In the genomic region with DNA sequence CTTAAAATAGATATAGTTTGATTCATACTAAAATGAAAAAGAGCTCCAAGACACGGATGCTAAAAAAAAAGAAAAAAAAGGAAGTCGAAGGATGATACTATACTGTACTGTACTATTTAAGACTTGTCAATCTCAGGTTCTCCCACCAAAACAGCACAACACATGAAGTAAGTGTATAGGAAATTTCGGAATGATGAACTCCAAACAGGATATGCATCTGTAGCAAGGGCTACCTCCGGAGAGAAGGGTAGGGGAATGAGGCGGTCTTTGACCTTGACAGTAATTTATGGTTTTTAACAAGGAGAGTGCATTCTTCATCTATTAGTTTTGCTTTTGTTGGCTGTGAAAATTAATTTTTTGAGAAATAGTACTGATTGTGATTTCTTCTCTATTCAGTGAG, we compare ENCODE assay signal across 8 cellular contexts. TPM values are rescaled to one million over a fixed set of nuclear protein-coding genes. Genes with fewer than 3 reads are reported as not detected.
A peak's percentile ranks its signal among the peaks of the same experiment; 100 is the strongest.
DNase-seq lines count a peak whose midpoint lies in the region; ATAC-seq, FAIRE-seq and TF ChIP-seq lines count a peak whose summit lies in the region.

No MANE protein-coding gene starts in this region.

- no peak for TF ChIP-seq POLR2A in GM12892 (IDR thresholded peaks at IDR 0.05; ENCODE audit: low read depth, low read length)

- H3K9ac ChIP-seq in OCI-LY3 (ENCODE audit: low read length) (peak overlapping the region; percentile 61), endodermal cell (ENCODE audit: extremely low read depth, low read length, poor library complexity, severe bottlenecking) (no peak overlapping the region), parathyroid adenoma (no peak overlapping the region)

- WGBS in endodermal cell (ENCODE audit: insufficient coverage in 1 of 2, insufficient read length in 1 of 2), 2 experiments: 58 to 76% methylated on average over 2 to 3 of the region's 5 CpGs

- no peak overlapping the region for H3K27ac ChIP-seq in OCI-LY3 (ENCODE audit: low read length)
- H3K27ac ChIP-seq in endodermal cell (ENCODE audit: low read depth, low read length): no peak overlapping the region
- H3K27ac ChIP-seq in parathyroid adenoma: peak overlapping the region; percentile 75

- peak overlapping the region; percentile 79 for H3K4me3 ChIP-seq in OCI-LY3 (ENCODE audit: low read length)
- H3K4me3 ChIP-seq in endodermal cell (ENCODE audit: low read length): peak overlapping the region; percentile 88
- H3K4me3 ChIP-seq in parathyroid adenoma (ENCODE audit: low read depth, low read length): peak overlapping the region; percentile 96

- H3K79me2 ChIP-seq in OCI-LY3 (ENCODE audit: low read length) (peaks cover 45% of the 10 kb centered on the region), parathyroid adenoma (peaks cover 6% of the 10 kb centered on the region)

- H3K27me3 Mint-ChIP-seq in endodermal cell (ENCODE audit: insufficient read depth): peaks cover 24% of the 10 kb centered on the region

- H3K27me3 ChIP-seq in OCI-LY3 (ENCODE audit: low read depth, low read length) (no peaks in the 10 kb centered on the region), endodermal cell (ENCODE audit: control insufficient read depth, insufficient read depth, low read length, poor library complexity, severe bottlenecking) (peaks cover 17% of the 10 kb centered on the region), parathyroid adenoma (ENCODE audit: control insufficient read depth, insufficient read depth, low read length) (no peaks in the 10 kb centered on the region)

- peaks cover 35% of the 10 kb centered on the region for H3K4me1 Mint-ChIP-seq in endodermal cell

- FAIRE-seq in GM12892 (lab: Jason Lieb, UNC): peak; percentile 24

- peaks cover 25% of the 10 kb centered on the region for H3K4me1 ChIP-seq in OCI-LY3 (ENCODE audit: low read length)
- no peaks in the 10 kb centered on the region for H3K4me1 ChIP-seq in endodermal cell (ENCODE audit: control insufficient read depth, insufficient read depth, low read length)
- H3K4me1 ChIP-seq in parathyroid adenoma: peaks cover 2% of the 10 kb centered on the region

- DNase-seq in GM12892 (ENCODE audit: insufficient read length): no peak
- no peak for DNase-seq in endodermal cell
- no peak for DNase-seq in globus pallidus (ENCODE audit: low spot score)
- DNase-seq in activated CD8-positive, alpha-beta memory T cell treated with anti-CD3 and anti-CD28 coated beads for 24 hours: no peak

- H4K20me1 ChIP-seq in OCI-LY3 (ENCODE audit: insufficient read depth, low read length): peaks cover 27% of the 10 kb centered on the region

- peak overlapping the region; percentile 99 for H3K27ac Mint-ChIP-seq in endodermal cell

- H3K4me2 ChIP-seq in OCI-LY3 (ENCODE audit: low read length): peak overlapping the region; percentile 80
- H3K4me2 ChIP-seq in parathyroid adenoma (ENCODE audit: low read length): peak overlapping the region; percentile 70

- TF ChIP-seq CTCF in OCI-LY3 (IDR thresholded peaks at IDR 0.05; ENCODE audit: low read depth, low read length) (no peak), endodermal cell (conservative IDR thresholded peaks at IDR 0.05) (no peak), parathyroid adenoma (IDR thresholded peaks at IDR 0.05) (no peak)

- H3K4me3 Mint-ChIP-seq in endodermal cell: peak overlapping the region; percentile 98

- H2AFZ ChIP-seq in OCI-LY3 (ENCODE audit: low read depth, low read length) (peak overlapping the region; percentile 89), parathyroid adenoma (peak overlapping the region; percentile 87)

- ATAC-seq in GM18861 (IDR thresholded peaks at IDR 0.05; ENCODE audit: unreplicated experiment): no peak
- ATAC-seq in HG03159 (IDR thresholded peaks at IDR 0.05; ENCODE audit: unreplicated experiment): no peak

- H3K9me3 Mint-ChIP-seq in endodermal cell: no peaks in the 10 kb centered on the region

- peaks cover 5% of the 10 kb centered on the region for H3K36me3 Mint-ChIP-seq in endodermal cell (ENCODE audit: low read depth)

- H3K36me3 ChIP-seq in OCI-LY3 (replicated peaks; ENCODE audit: low read depth, low read length) (peaks cover 4% of the 10 kb centered on the region), endodermal cell (ENCODE audit: control insufficient read depth, insufficient read depth, low read length) (peaks cover 11% of the 10 kb centered on the region), parathyroid adenoma (ENCODE audit: control insufficient read depth, insufficient read depth, low read length) (no peaks in the 10 kb centered on the region)

- H3K9me3 ChIP-seq in OCI-LY3 (ENCODE audit: insufficient read depth, low read length) (no peaks in the 10 kb centered on the region), endodermal cell (ENCODE audit: control insufficient read depth, low read length) (no peaks in the 10 kb centered on the region), parathyroid adenoma (ENCODE audit: control insufficient read depth, low read length) (no peaks in the 10 kb centered on the region)

RNA-seq across cellular contexts. Expression of a gene that starts 0.5 kb away (rescaled TPM):
- polyA plus RNA-seq in GM12892 (2012; ENCODE audit: missing spikeins): 59.0 TPM
- 10 to 100 TPM; 79.2 to 88.8 TPM for total RNA-seq in endodermal cell
- 60.8 TPM for polyA plus RNA-seq in endodermal cell (2013, experiment 1 of 2)
- polyA plus RNA-seq in endodermal cell (2013, experiment 2 of 2): 54.2 TPM

RNA-seq across cellular contexts. Expression of a gene that starts 11.0 kb away (rescaled TPM):
- polyA plus RNA-seq in GM12892 (2012; ENCODE audit: missing spikeins): 12.9 TPM
- total RNA-seq in endodermal cell: 1 to 10 TPM; 5.7 to 6.5 TPM
- 6.2 TPM for polyA plus RNA-seq in endodermal cell (2013, experiment 1 of 2)
- polyA plus RNA-seq in endodermal cell (2013, experiment 2 of 2): 6.2 TPM
